Comparison of ENCODE assay signal across 9 cellular contexts in genomic region chr6:142907544-142907943, GRCh38. TPM values are rescaled to one million over a fixed set of nuclear protein-coding genes. Genes with fewer than 3 reads are reported as not detected.
DNase-seq lines count a peak whose midpoint lies in the region; ATAC-seq lines count a peak whose summit lies in the region.
"Had no signal": no experiment of that assay in that cellular context is flagged by ENCODE, and none has a peak within 500 bp of the region (broad histone marks: within the 10 kb centered on the region; RNA-seq: fewer than 3 reads in every experiment).

No MANE protein-coding gene starts in this region.

- H3K9me3 Mint-ChIP-seq in activated T-helper 17 cell treated with anti-CD3 and anti-CD28 coated beads, Interleukin-2, amount 50 U/mL, for 72 hours: no peaks in the 10 kb centered on the region

- peak; percentile 8 for ATAC-seq in HG03432 (IDR thresholded peaks at IDR 0.05; ENCODE audit: unreplicated experiment)
- peak; percentile 45 for ATAC-seq in activated T-helper 17 cell treated with anti-CD3 and anti-CD28 coated beads, Interleukin-2, amount 50 U/mL, for 72 hours (replicated peaks)
- peak; percentile 49 for ATAC-seq in stimulated activated naive CD8-positive, alpha-beta T cell treated with anti-CD3 and anti-CD28 coated beads, Interleukin-15, Interleukin-2, amounts not matched to agents 100 U/mL and 50 U/mL, for 24 hours

- H3K27ac Mint-ChIP-seq in activated T-helper 17 cell treated with anti-CD3 and anti-CD28 coated beads, Interleukin-2, amount 50 U/mL, for 72 hours: peak overlapping the region; percentile 90

- H3K27me3 Mint-ChIP-seq in activated T-helper 17 cell treated with anti-CD3 and anti-CD28 coated beads, Interleukin-2, amount 50 U/mL, for 72 hours: no peaks in the 10 kb centered on the region

- DNase-seq in activated naive CD4-positive, alpha-beta T cell treated with Interleukin-2 at 50 U/mL for 16 hours: peak; percentile 34
- DNase-seq in activated naive CD4-positive, alpha-beta T cell treated with anti-CD3 and anti-CD28 coated beads, Interleukin-2, amount 50 U/mL, for 16 hours: no peak
- no peak for DNase-seq in stimulated activated naive CD8-positive, alpha-beta T cell treated with anti-CD3 and anti-CD28 coated beads, Interleukin-15, Interleukin-2, amounts not matched to agents 100 U/mL and 50 U/mL, for 24 hours
- DNase-seq in inferior parietal cortex (ENCODE audit: extremely low spot score) (no peak), NCI-H2029 treated with DMSO at 0.1 percent for 48 hours (lab: John Stamatoyannopoulos, UW) (no peak), epidermal melanocyte (ENCODE audit: insufficient read length, low spot score) (no peak)
- DNase-seq: activated gamma-delta T cell had no signal

- H3K36me3 Mint-ChIP-seq in activated T-helper 17 cell treated with anti-CD3 and anti-CD28 coated beads, Interleukin-2, amount 50 U/mL, for 72 hours (ENCODE audit: low read depth): peaks cover 51% of the 10 kb centered on the region

- H3K4me3 Mint-ChIP-seq in activated T-helper 17 cell treated with anti-CD3 and anti-CD28 coated beads, Interleukin-2, amount 50 U/mL, for 72 hours: no peak overlapping the region

- H3K4me1 Mint-ChIP-seq in activated T-helper 17 cell treated with anti-CD3 and anti-CD28 coated beads, Interleukin-2, amount 50 U/mL, for 72 hours: peaks cover 59% of the 10 kb centered on the region

RNA-seq across cellular contexts. Expression of gene HIVEP2, which starts 37.4 kb away (rescaled TPM):
- 10 to 100 TPM; 33.0 to 53.5 TPM for total RNA-seq in activated T-helper 17 cell treated with anti-CD3 and anti-CD28 coated beads, Interleukin-2, amount 50 U/mL, for 72 hours
